26 cellular contexts compared by ENCODE assay signal in genomic region chr10:129614341-129614740, GRCh38.
"Had no signal": no experiment of that assay in that cellular context is flagged by ENCODE, and none has a peak within 500 bp of the region (broad histone marks: within the 10 kb centered on the region; RNA-seq: fewer than 3 reads in every experiment).

No MANE protein-coding gene starts in this region.

- H3K4me1 ChIP-seq: lower lobe of right lung, right lobe of liver, uterus had no signal

- ATAC-seq: activated CD4-positive, CD25-positive, alpha-beta regulatory T cell treated with anti-CD3 and anti-CD28 coated beads, Interleukin-2, amount 50 U/mL, for 24 hours; gastrocnemius medialis; left lobe of liver; lower lobe of right lung; naive thymus-derived CD8-positive, alpha-beta T cell; right lobe of liver; T-helper 17 cell had no signal

- H3K27ac ChIP-seq: epithelial cell of prostate, gastrocnemius medialis, hepatocyte, lower lobe of right lung, right lobe of liver, uterus, WERI-Rb-1 had no signal

- H3K36me3 ChIP-seq: gastrocnemius medialis, lower lobe of right lung, right lobe of liver, uterus, WERI-Rb-1 had no signal

- H3K9me3 ChIP-seq: gastrocnemius medialis, lower lobe of right lung, right lobe of liver, uterus had no signal

- DNase-seq: activated CD4-positive, alpha-beta memory T cell treated with anti-CD3 and anti-CD28 coated beads for 36 hours; activated CD4-positive, alpha-beta T cell treated with anti-CD3 and anti-CD28 coated beads for 48 hours; activated CD8-positive, alpha-beta memory T cell treated with anti-CD3 and anti-CD28 coated beads, Interleukin-2, amount 50 U/mL, for 4 hours; activated gamma-delta T cell; activated naive CD4-positive, alpha-beta T cell treated with anti-CD3 and anti-CD28 coated beads, Interleukin-2, amount 10 ng/mL, durations not matched to agents 7 days and 5 days; activated naive CD8-positive, alpha-beta T cell treated with anti-CD3 and anti-CD28 coated beads, Interleukin-2, amount 10 ng/mL, durations not matched to agents 7 days and 5 days; activated T-cell treated with anti-CD3 and anti-CD28 coated beads, Interleukin-2, amount 50 U/mL, for 24 hours; amygdala; dermis blood vessel endothelial cell; effector CD4-positive, alpha-beta T cell; gastrocnemius medialis; lower lobe of right lung; mesenchymal stem cell; naive thymus-derived CD8-positive, alpha-beta T cell; occipital lobe; right lobe of liver; stimulated activated CD4-positive, alpha-beta T cell treated with anti-CD3 and anti-CD28 coated beads, Interleukin-2, amount 100 ng/mL, for 48 hours; stimulated activated naive CD4-positive, alpha-beta T cell treated with Interleukin-2 at 50 U/mL for 16 hours; T-helper 17 cell; T1000; uterus; WERI-Rb-1 had no signal

- H3K27me3 ChIP-seq: gastrocnemius medialis, hepatocyte, right lobe of liver, uterus had no signal

- H3K4me3 ChIP-seq: gastrocnemius medialis, hepatocyte, lower lobe of right lung, right lobe of liver, uterus had no signal
